Comparison of ENCODE assay signal across 7 cellular contexts in the genomic region with DNA sequence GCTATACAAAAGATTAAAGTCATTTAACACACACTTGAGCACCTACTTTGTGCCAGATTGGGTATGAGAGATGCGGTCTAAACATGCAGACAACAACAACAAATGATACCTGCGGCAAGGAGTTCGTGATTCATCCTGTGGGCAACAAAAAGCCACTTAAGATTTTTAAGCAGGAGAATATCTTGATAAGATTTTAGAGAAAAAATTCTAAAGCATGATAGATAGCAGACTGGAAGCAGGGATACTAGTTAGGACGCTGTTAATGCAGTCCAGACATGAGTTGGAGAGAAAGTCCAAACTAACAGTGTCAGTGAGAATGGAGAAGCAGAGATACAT. TPM values are rescaled to one million over a fixed set of nuclear protein-coding genes. Genes with fewer than 3 reads are reported as not detected.
DNase-seq lines count a peak whose midpoint lies in the region; ATAC-seq and TF ChIP-seq lines count a peak whose summit lies in the region.

No MANE protein-coding gene starts in this region.

- peak overlapping the region; percentile 83 for H3K4me3 ChIP-seq in HUES6 (ENCODE audit: low read depth, low read length)
- H3K4me3 ChIP-seq in WI38 (ENCODE audit: low read depth, low read length): peak overlapping the region; percentile 65; the same call in 1 of the 2 replicates
- H3K4me3 ChIP-seq in right cardiac atrium (ENCODE audit: low read length): no peak overlapping the region
- H3K4me3 ChIP-seq in ovary: no peak overlapping the region

- DNase-seq in right cardiac atrium: no peak
- DNase-seq in cortex of kidney (lab: John Stamatoyannopoulos, UW): no peak
- no peak for DNase-seq in ovary

- peak overlapping the region; percentile 95 for H3K27ac Mint-ChIP-seq in stimulated activated memory B cell treated with anti-CD40 and anti-IgM and Interleukin-4, amounts not matched to agents 10 μg/mL and 1 μg/mL and 100 μg/mL, for 72 hours

- no peak for TF ChIP-seq CTCF in WI38 (IDR thresholded peaks at IDR 0.05; ENCODE audit: low read depth, low read length)
- no peak for TF ChIP-seq CTCF in ovary (IDR thresholded peaks at IDR 0.05)

- H3K27ac ChIP-seq in HUES6 (ENCODE audit: low read depth, low read length) (no peak overlapping the region), right cardiac atrium (ENCODE audit: low read length) (peak overlapping the region; percentile 48), ovary (peak overlapping the region in 1 of 2 donors; percentile 99)

- H3K36me3 ChIP-seq in HUES6 (ENCODE audit: control insufficient read depth, insufficient read depth, low read length) (no peaks in the 10 kb centered on the region), ovary (no peaks in the 10 kb centered on the region)

- H3K4me3 Mint-ChIP-seq in stimulated activated memory B cell treated with anti-CD40 and anti-IgM and Interleukin-4, amounts not matched to agents 10 μg/mL and 1 μg/mL and 100 μg/mL, for 72 hours: peak overlapping the region; percentile 86

- no peak for TF ChIP-seq EP300 in ovary (IDR thresholded peaks at IDR 0.05)

- H3K9ac ChIP-seq in HUES6 (ENCODE audit: low read length): no peak overlapping the region

- no peaks in the 10 kb centered on the region; the same call in 1 of the 2 replicates for H3K27me3 ChIP-seq in HUES6 (ENCODE audit: control insufficient read depth, insufficient read depth, low read length)
- no peaks in the 10 kb centered on the region for H3K27me3 ChIP-seq in right cardiac atrium (ENCODE audit: control insufficient read depth, insufficient read depth)
- H3K27me3 ChIP-seq in ovary: no peaks in the 10 kb centered on the region

- ATAC-seq in right cardiac atrium: no peak
- no peak for ATAC-seq in stimulated activated memory B cell treated with anti-CD40 and anti-IgM and Interleukin-4, amounts not matched to agents 10 μg/mL and 1 μg/mL and 100 μg/mL, for 72 hours
- ATAC-seq in HG03571 (IDR thresholded peaks at IDR 0.05; ENCODE audit: unreplicated experiment): no peak

- WGBS in right cardiac atrium: 47% methylated on average over 4 of the region's 4 CpGs
- WGBS in ovary, 3 donors: 45 to 57% (median 46%) methylated on average over 4 of the region's 4 CpGs

- no peaks in the 10 kb centered on the region for H3K9me3 Mint-ChIP-seq in stimulated activated memory B cell treated with anti-CD40 and anti-IgM and Interleukin-4, amounts not matched to agents 10 μg/mL and 1 μg/mL and 100 μg/mL, for 72 hours

- H3K4me1 ChIP-seq in HUES6 (ENCODE audit: control insufficient read depth, insufficient read depth, low read length) (peaks cover 23% of the 10 kb centered on the region), right cardiac atrium (ENCODE audit: control insufficient read depth, insufficient read depth, low read length) (no peaks in the 10 kb centered on the region), ovary (ENCODE audit: insufficient read depth) (peaks cover 6% of the 10 kb centered on the region)

- no peaks in the 10 kb centered on the region for H3K27me3 Mint-ChIP-seq in stimulated activated memory B cell treated with anti-CD40 and anti-IgM and Interleukin-4, amounts not matched to agents 10 μg/mL and 1 μg/mL and 100 μg/mL, for 72 hours

- peaks cover 37% of the 10 kb centered on the region for H3K4me1 Mint-ChIP-seq in stimulated activated memory B cell treated with anti-CD40 and anti-IgM and Interleukin-4, amounts not matched to agents 10 μg/mL and 1 μg/mL and 100 μg/mL, for 72 hours

- H3K36me3 Mint-ChIP-seq in stimulated activated memory B cell treated with anti-CD40 and anti-IgM and Interleukin-4, amounts not matched to agents 10 μg/mL and 1 μg/mL and 100 μg/mL, for 72 hours: no peaks in the 10 kb centered on the region

- TF ChIP-seq POLR2A in ovary (IDR thresholded peaks at IDR 0.05): no peak

- H3K9me3 ChIP-seq in HUES6 (ENCODE audit: control insufficient read depth, insufficient read depth, low read depth, low read length) (no peaks in the 10 kb centered on the region), right cardiac atrium (ENCODE audit: control insufficient read depth, low read length) (no peaks in the 10 kb centered on the region), ovary (no peaks in the 10 kb centered on the region)

- intact Hi-C loops in right cardiac atrium (cut with DNase I): loop anchor here in 1 of 4 donors (5.0 kb wide), 2 partner anchors 44 to 46 kb away; no protein-coding TSS in a partner anchor
- intact Hi-C loops in ovary (cut with DNase I): loop anchor here in 1 of 4 donors (5.0 kb wide), 1 partner anchor 49 kb away; no protein-coding TSS in a partner anchor

RNA-seq across cellular contexts. Expression of gene KBTBD2, which starts 1.6 kb away (rescaled TPM):
- total RNA-seq in right cardiac atrium (10 to 100 TPM; 19.8 to 23.0 (median 22.0) TPM), ovary (10 to 100 TPM; 19.5 to 28.7 (median 23.6) TPM)
- polyA plus RNA-seq in right cardiac atrium (12.9 TPM), ovary (10 to 100 TPM; 18.5 to 30.8 TPM)

Comparison
In these comparisons a context has a peak if more than half of its experiments do, and no peak if none do; other contexts are left out.
1. H3K4me3 ChIP-seq: peak in HUES6 (single experiment) and WI38 (single experiment); none in right cardiac atrium (single experiment) and ovary (single experiment).